16 cellular contexts compared by ENCODE assay signal in the genomic region with DNA sequence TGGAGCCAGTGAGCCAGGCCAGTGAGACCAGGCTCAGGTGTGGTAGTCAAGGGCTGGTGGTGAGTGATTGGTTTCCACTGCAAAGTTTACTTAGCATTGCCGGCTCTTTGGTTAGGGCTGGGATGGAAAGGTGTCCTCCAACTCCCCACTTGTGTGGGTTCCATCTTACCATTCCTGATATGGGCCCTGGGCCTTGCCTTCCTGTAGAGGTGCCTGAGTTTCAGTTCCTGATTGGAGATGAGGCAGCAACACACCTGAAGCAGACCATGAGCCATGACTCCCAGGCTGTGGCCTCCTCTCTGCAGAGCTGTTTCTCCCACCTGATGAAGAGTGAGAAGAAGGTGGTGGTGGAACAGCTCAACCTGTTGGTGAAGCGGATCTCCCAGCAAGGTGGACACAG. TPM values are rescaled to one million over a fixed set of nuclear protein-coding genes. Genes with fewer than 3 reads are reported as not detected.
DNase-seq lines count a peak whose midpoint lies in the region; ATAC-seq and TF ChIP-seq lines count a peak whose summit lies in the region.
"Had no signal": no experiment of that assay in that cellular context is flagged by ENCODE, and none has a peak within 500 bp of the region (broad histone marks: within the 10 kb centered on the region; RNA-seq: fewer than 3 reads in every experiment).

No MANE protein-coding gene starts in this region.

- ATAC-seq in Right ventricle myocardium inferior (no peak), T-helper 17 cell (no peak), GM18511 (IDR thresholded peaks at IDR 0.05; ENCODE audit: unreplicated experiment) (no peak)
- ATAC-seq in stimulated activated naive B cell treated with anti-CD40 and anti-IgM and Interleukin-4, amounts not matched to agents 10 μg/mL and 1 μg/mL and 100 μg/mL, for 72 hours (replicated peaks), result no peak
- ATAC-seq: right cardiac atrium; stimulated activated naive CD8-positive, alpha-beta T cell treated with anti-CD3 and anti-CD28 coated beads, Interleukin-15, Interleukin-2, amounts not matched to agents 100 U/mL and 50 U/mL, for 24 hours had no signal

- no peak for TF ChIP-seq CTCF in left ventricle myocardium inferior (IDR thresholded peaks at IDR 0.05; ENCODE audit: borderline replicate concordance)

- intact Hi-C loops in left ventricle myocardium inferior (cut with micrococcal nuclease), result no loop called here
- intact Hi-C loops in Right ventricle myocardium inferior (cut with DNase I), result loop anchor here (5.0 kb wide), 1 partner anchor 106 kb away; no protein-coding TSS in a partner anchor

- peaks cover 37% of the 10 kb centered on the region for H3K4me1 Mint-ChIP-seq in T-helper 17 cell
- H3K4me1 Mint-ChIP-seq in stimulated activated naive B cell treated with anti-CD40 and anti-IgM and Interleukin-4, amounts not matched to agents 10 μg/mL and 1 μg/mL and 100 μg/mL, for 72 hours, result peaks cover 27 to 51% of the 10 kb centered on the region in 2 donors

- H3K27ac Mint-ChIP-seq in T-helper 17 cell, result peak overlapping the region; percentile 92
- H3K27ac Mint-ChIP-seq in stimulated activated naive B cell treated with anti-CD40 and anti-IgM and Interleukin-4, amounts not matched to agents 10 μg/mL and 1 μg/mL and 100 μg/mL, for 72 hours, result peak overlapping the region; percentile 71
- H3K27ac Mint-ChIP-seq: endodermal cell had no signal

- H3K27me3 Mint-ChIP-seq in T-helper 17 cell, result no peaks in the 10 kb centered on the region
- no peaks in the 10 kb centered on the region for H3K27me3 Mint-ChIP-seq in stimulated activated naive B cell treated with anti-CD40 and anti-IgM and Interleukin-4, amounts not matched to agents 10 μg/mL and 1 μg/mL and 100 μg/mL, for 72 hours

- H3K4me3 Mint-ChIP-seq in T-helper 17 cell, result peak overlapping the region; percentile 47
- no peak overlapping the region for H3K4me3 Mint-ChIP-seq in stimulated activated naive B cell treated with anti-CD40 and anti-IgM and Interleukin-4, amounts not matched to agents 10 μg/mL and 1 μg/mL and 100 μg/mL, for 72 hours
- H3K4me3 Mint-ChIP-seq: endodermal cell had no signal

- H3K4me3 ChIP-seq in left ventricle myocardium inferior, result no peak overlapping the region
- H3K4me3 ChIP-seq in effector memory CD4-positive, alpha-beta T cell (ENCODE audit: insufficient read depth, low read depth, low read length, poor library complexity, severe bottlenecking), result no peak overlapping the region
- H3K4me3 ChIP-seq: tibial nerve had no signal

- peak overlapping the region; percentile 93 for H3K27ac ChIP-seq in left ventricle myocardium inferior (replicated peaks)
- H3K27ac ChIP-seq in effector memory CD4-positive, alpha-beta T cell (ENCODE audit: insufficient read depth, low read length, poor library complexity, severe bottlenecking), result peak overlapping the region; percentile 44
- H3K27ac ChIP-seq: KMS-11, tibial nerve had no signal

- H3K36me3 Mint-ChIP-seq in T-helper 17 cell (ENCODE audit: low read depth), result no peaks in the 10 kb centered on the region
- peaks cover 18 to 44% of the 10 kb centered on the region in 2 donors for H3K36me3 Mint-ChIP-seq in stimulated activated naive B cell treated with anti-CD40 and anti-IgM and Interleukin-4, amounts not matched to agents 10 μg/mL and 1 μg/mL and 100 μg/mL, for 72 hours

- H3K27me3 ChIP-seq in left ventricle myocardium inferior (ENCODE audit: low read depth), result no peaks in the 10 kb centered on the region
- no peaks in the 10 kb centered on the region for H3K27me3 ChIP-seq in effector memory CD4-positive, alpha-beta T cell (replicated peaks; ENCODE audit: control insufficient read depth, insufficient read depth, low read length, poor library complexity, severe bottlenecking)
- H3K27me3 ChIP-seq: tibial nerve had no signal

- peaks cover 67% of the 10 kb centered on the region for H3K4me1 ChIP-seq in left ventricle myocardium inferior
- H3K4me1 ChIP-seq in effector memory CD4-positive, alpha-beta T cell (ENCODE audit: control insufficient read depth, insufficient read depth, low read length, poor library complexity, severe bottlenecking), result peaks cover 26% of the 10 kb centered on the region

- peaks cover 24% of the 10 kb centered on the region for H3K36me3 ChIP-seq in left ventricle myocardium inferior
- H3K36me3 ChIP-seq in effector memory CD4-positive, alpha-beta T cell (ENCODE audit: control insufficient read depth, insufficient read depth, low read length), result peaks cover 16% of the 10 kb centered on the region

- no peaks in the 10 kb centered on the region for H3K9me3 ChIP-seq in left ventricle myocardium inferior (replicated peaks)
- no peaks in the 10 kb centered on the region for H3K9me3 ChIP-seq in T-helper 17 cell (ENCODE audit: control insufficient read depth, low read length, poor library complexity, severe bottlenecking)
- H3K9me3 ChIP-seq in effector memory CD4-positive, alpha-beta T cell (ENCODE audit: control insufficient read depth, low read length), result no peaks in the 10 kb centered on the region
- H3K9me3 ChIP-seq: tibial nerve had no signal

- DNase-seq in left ventricle myocardium inferior (no peak), Right ventricle myocardium inferior (ENCODE audit: missing footprints) (no peak), T-helper 17 cell (no peak), SIG-M5 (lab: John Stamatoyannopoulos, UW) (no peak), NCI-H1092 treated with DMSO at 0.1 percent for 48 hours (lab: John Stamatoyannopoulos, UW) (no peak)
- DNase-seq in effector memory CD4-positive, alpha-beta T cell, result no peak
- no peak for DNase-seq in stimulated activated naive B cell treated with anti-CD40 and anti-IgM and Interleukin-4, amounts not matched to agents 10 μg/mL and 1 μg/mL and 100 μg/mL, for 72 hours
- DNase-seq: endodermal cell; NCI-H2081 treated with DMSO at 0.1 percent for 48 hours; NCI-H510A treated with DMSO at 0.1 percent for 48 hours; right cardiac atrium; stimulated activated CD4-positive, alpha-beta T cell treated with anti-CD3 and anti-CD28 coated beads, Interleukin-15, amount 100 ng/mL, for 24 hours; stimulated activated naive CD8-positive, alpha-beta T cell treated with anti-CD3 and anti-CD28 coated beads, Interleukin-15, Interleukin-2, amounts not matched to agents 100 U/mL and 50 U/mL, for 24 hours had no signal

- no peaks in the 10 kb centered on the region for H3K9me3 Mint-ChIP-seq in stimulated activated naive B cell treated with anti-CD40 and anti-IgM and Interleukin-4, amounts not matched to agents 10 μg/mL and 1 μg/mL and 100 μg/mL, for 72 hours
- H3K9me3 Mint-ChIP-seq: endodermal cell had no signal

RNA-seq across cellular contexts. Expression of gene MPI, which starts 3.1 kb away (rescaled TPM):
- 52.3 TPM for total RNA-seq in left ventricle myocardium inferior
- 60.8 TPM for total RNA-seq in Right ventricle myocardium inferior
- 10 to 100 TPM; 25.4 to 38.2 TPM for total RNA-seq in T-helper 17 cell

RNA-seq across cellular contexts. Expression of gene FAM219B, which starts 13.7 kb away (rescaled TPM):
- total RNA-seq in left ventricle myocardium inferior, result 108 TPM
- total RNA-seq in Right ventricle myocardium inferior, result 110 TPM
- total RNA-seq in T-helper 17 cell, result 10 to 100 TPM; 47.8 to 65.7 TPM

RNA-seq across cellular contexts. Expression of gene SCAMP2, which starts 19.8 kb away (rescaled TPM):
- total RNA-seq in left ventricle myocardium inferior, result 40.7 TPM
- total RNA-seq in Right ventricle myocardium inferior, result 42.6 TPM
- 10 to 100 TPM; 84.1 to 86.8 TPM for total RNA-seq in T-helper 17 cell

RNA-seq across cellular contexts. Expression of gene COX5A, which starts 44.9 kb away (rescaled TPM):
- total RNA-seq in left ventricle myocardium inferior, result 1,257 TPM
- total RNA-seq in Right ventricle myocardium inferior, result 1,490 TPM
- 10 to 100 TPM; 56.1 to 72.9 TPM for total RNA-seq in T-helper 17 cell

RNA-seq across cellular contexts. Expression of gene ULK3, which starts 50.0 kb away (rescaled TPM):
- total RNA-seq in left ventricle myocardium inferior (34.1 TPM), Right ventricle myocardium inferior (42.3 TPM), T-helper 17 cell (10 to 100 TPM; 44.6 to 49.0 TPM)
